Comparison of ENCODE assay signal across 1 cellular context in the genomic region with DNA sequence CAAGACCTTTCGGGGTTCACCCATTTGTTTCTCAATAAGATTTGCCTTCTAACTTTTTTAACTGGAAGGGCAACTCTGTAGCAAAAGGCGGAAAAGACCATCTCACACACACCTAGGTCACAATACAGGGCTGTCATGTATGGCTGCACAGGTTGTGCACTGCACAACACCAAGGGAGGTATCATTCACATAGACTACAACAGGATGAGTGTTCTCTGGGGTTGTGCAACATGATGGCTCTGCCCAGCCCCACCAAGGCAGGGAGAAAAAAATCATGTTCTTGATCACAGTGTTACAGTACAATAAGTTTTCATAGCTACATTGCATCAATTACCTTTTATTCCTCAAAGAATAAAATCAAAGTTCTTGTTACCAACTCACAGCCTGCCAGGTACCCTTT.
A peak's percentile ranks its signal among the peaks of the same experiment; 100 is the strongest.
TF ChIP-seq lines count a peak whose summit lies in the region.

No MANE protein-coding gene starts in this region.

TF ChIP-seq in IMR-90, 13 proteins besides CTCF, POLR2A, EP300 and RAD21:
- TF ChIP-seq CEBPB (IDR thresholded peaks at IDR 0.05; ENCODE audit: low read depth, low read length) (peak; percentile 85), SMC3 (IDR thresholded peaks at IDR 0.05; ENCODE audit: low read depth, low read length) (no peak)
- TF ChIP-seq, protein P1, sequence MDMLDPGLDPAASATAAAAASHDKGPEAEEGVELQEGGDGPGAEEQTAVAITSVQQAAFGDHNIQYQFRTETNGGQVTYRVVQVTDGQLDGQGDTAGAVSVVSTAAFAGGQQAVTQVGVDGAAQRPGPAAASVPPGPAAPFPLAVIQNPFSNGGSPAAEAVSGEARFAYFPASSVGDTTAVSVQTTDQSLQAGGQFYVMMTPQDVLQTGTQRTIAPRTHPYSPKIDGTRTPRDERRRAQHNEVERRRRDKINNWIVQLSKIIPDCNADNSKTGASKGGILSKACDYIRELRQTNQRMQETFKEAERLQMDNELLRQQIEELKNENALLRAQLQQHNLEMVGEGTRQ (IDR thresholded peaks at IDR 0.05; ENCODE audit: low read depth, low read length), result no peak
